Comparison of ENCODE assay signal across 24 cellular contexts in the genomic region with DNA sequence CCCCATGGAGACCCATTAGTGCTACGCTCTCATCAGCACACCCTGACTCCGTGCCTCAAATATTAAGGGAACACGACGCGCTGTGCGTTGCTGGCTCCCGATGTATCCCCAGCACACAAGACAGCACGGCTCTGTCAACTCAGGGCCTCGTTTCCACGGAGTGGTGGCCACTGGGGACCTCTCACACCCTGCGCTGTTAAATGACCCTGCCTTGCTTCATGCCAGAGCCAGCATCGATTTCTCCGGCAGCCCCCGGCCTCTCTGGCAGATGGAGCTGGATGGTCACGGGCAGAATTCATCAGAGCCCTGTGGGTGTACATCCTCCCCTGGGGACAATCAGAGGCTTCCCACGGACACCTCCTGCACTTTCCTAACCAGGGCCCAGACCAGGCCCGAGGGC. TPM values are rescaled to one million over a fixed set of nuclear protein-coding genes. Genes with fewer than 3 reads are reported as not detected.
A peak's percentile ranks its signal among the peaks of the same experiment; 100 is the strongest.
DNase-seq lines count a peak whose midpoint lies in the region; ATAC-seq and TF ChIP-seq lines count a peak whose summit lies in the region.
"Had no signal": no experiment of that assay in that cellular context is flagged by ENCODE, and none has a peak within 500 bp of the region (broad histone marks: within the 10 kb centered on the region; RNA-seq: fewer than 3 reads in every experiment).

No MANE protein-coding gene starts in this region.

- H3K18ac ChIP-seq in mesenchymal stem cell (ENCODE audit: low read depth in 1 of 2, low read length in 2 of 2) = no peak overlapping the region

- no peak for TF ChIP-seq POLR2A in sigmoid colon (IDR thresholded peaks at IDR 0.05)

- H3K14ac ChIP-seq in mesenchymal stem cell (ENCODE audit: low read length in 2 of 2) = no peak overlapping the region

- H3K4me1 Mint-ChIP-seq in GM23338 = no peaks in the 10 kb centered on the region
- H3K4me1 Mint-ChIP-seq: B cell had no signal

- TF ChIP-seq EP300 in sigmoid colon (IDR thresholded peaks at IDR 0.05) = no peak

- 96% methylated on average over 17 of the region's 17 CpGs for WGBS in mesenchymal stem cell
- WGBS in sigmoid colon, 2 donors = 94 to 96% methylated on average over 17 of the region's 17 CpGs

- no peak overlapping the region for H2BK15ac ChIP-seq in mesenchymal stem cell (ENCODE audit: low read depth, poor library complexity, severe bottlenecking)

- no peak overlapping the region for H3K23ac ChIP-seq in mesenchymal stem cell (ENCODE audit: low read length in 2 of 2)

- H3K4me3 ChIP-seq in GM23338 (no peak overlapping the region), mesenchymal stem cell (ENCODE audit: insufficient read depth in 1 of 2, low read depth in 1 of 2, low read length in 2 of 2) (no peak overlapping the region), sigmoid colon (no peak overlapping the region)
- H3K4me3 ChIP-seq: A549, SJCRH30 had no signal

- no peak overlapping the region for H3K9ac ChIP-seq in mesenchymal stem cell (ENCODE audit: low read length)

- H3K9me3 ChIP-seq in mesenchymal stem cell (ENCODE audit: control insufficient read depth, low read length) (no peaks in the 10 kb centered on the region), sigmoid colon (no peaks in the 10 kb centered on the region)
- H3K9me3 ChIP-seq: A549, SJCRH30 had no signal

- H2AFZ ChIP-seq in GM23338 (no peak overlapping the region), mesenchymal stem cell (ENCODE audit: low read depth, low read length) (no peak overlapping the region)

- no peak for ATAC-seq in GM23338
- ATAC-seq in GM21367 (IDR thresholded peaks at IDR 0.05; ENCODE audit: unreplicated experiment) = no peak
- no peak for ATAC-seq in HG02885 (IDR thresholded peaks at IDR 0.05; ENCODE audit: poor library complexity, unreplicated experiment)
- ATAC-seq: A549, Panc1 had no signal

- H3K4me1 ChIP-seq in GM23338 (ENCODE audit: insufficient read depth) (no peaks in the 10 kb centered on the region), mesenchymal stem cell (ENCODE audit: control insufficient read depth, insufficient read depth, low read depth, low read length) (no peaks in the 10 kb centered on the region), sigmoid colon (no peaks in the 10 kb centered on the region)
- H3K4me1 ChIP-seq: A549, SJCRH30 had no signal

- peaks cover 20% of the 10 kb centered on the region for H3K36me3 Mint-ChIP-seq in GM23338 (ENCODE audit: low read depth)

- intact Hi-C loops in sigmoid colon (cut with DNase I) = no loop called here

- H2AK5ac ChIP-seq in mesenchymal stem cell (ENCODE audit: low read length, severe bottlenecking) = no peak overlapping the region

- H3K4ac ChIP-seq in mesenchymal stem cell (ENCODE audit: low read depth in 1 of 2, low read length in 2 of 2) = no peak overlapping the region

- H3K27ac ChIP-seq in GM23338 (ENCODE audit: low read depth) (no peak overlapping the region), mesenchymal stem cell (ENCODE audit: low read length, poor library complexity, severe bottlenecking) (no peak overlapping the region), sigmoid colon (no peak overlapping the region)
- H3K27ac ChIP-seq: A549, SJCRH30 had no signal

- peak overlapping the region; percentile 13 for H4K8ac ChIP-seq in mesenchymal stem cell (ENCODE audit: low read length)

- H3K79me2 ChIP-seq in GM23338 (replicated peaks; ENCODE audit: insufficient read depth) = no peaks in the 10 kb centered on the region

- H3K9me2 ChIP-seq in GM23338 (ENCODE audit: insufficient read depth) = no peaks in the 10 kb centered on the region

- H3K27me3 Mint-ChIP-seq in GM23338 (ENCODE audit: insufficient read depth, low read depth, poor library complexity) = peaks cover 2% of the 10 kb centered on the region
- H3K27me3 Mint-ChIP-seq: B cell had no signal

- no peak overlapping the region for H2BK12ac ChIP-seq in mesenchymal stem cell (ENCODE audit: low read length in 2 of 2)

- no peak for DNase-seq in GM23338 (ENCODE audit: low spot score)
- peak; percentile 39 for DNase-seq in SK-N-DZ (ENCODE audit: low spot score)
- DNase-seq in mesenchymal stem cell = no peak
- DNase-seq in sigmoid colon = peak; percentile 22
- no peak for DNase-seq in NCI-H2081 treated with DMSO at 0.1 percent for 48 hours (lab: John Stamatoyannopoulos, UW)
- DNase-seq: DMS53; GDM1; GOT3; KBM-7; MM.1S; NCI-H1092; NCI-H1436; NCI-H1930; NCI-H2171; NCI-H345; NCI-H524; NCI-H774; NK-92 treated with Interleukin-12 subunit alpha and Interleukin-12 subunit beta, amount 100 ng/mL, for 24 hours; SJCRH30 had no signal

- H3K27ac Mint-ChIP-seq in GM23338 = peak overlapping the region; percentile 82; the same call in 1 of the 2 replicates
- H3K27ac Mint-ChIP-seq: B cell had no signal

- no peaks in the 10 kb centered on the region for H3K79me1 ChIP-seq in mesenchymal stem cell (replicated peaks; ENCODE audit: low read length, poor library complexity, severe bottlenecking)

- H3K27me3 ChIP-seq in GM23338 (ENCODE audit: insufficient read depth) (no peaks in the 10 kb centered on the region), mesenchymal stem cell (ENCODE audit: control insufficient read depth in 1 of 2, insufficient read depth in 1 of 2, low read length in 2 of 2) (no peaks in the 10 kb centered on the region), sigmoid colon (no peaks in the 10 kb centered on the region)
- H3K27me3 ChIP-seq: SJCRH30 had no signal

- H3K4me3 Mint-ChIP-seq in GM23338 = no peak overlapping the region
- H3K4me3 Mint-ChIP-seq: B cell had no signal

- H2BK5ac ChIP-seq in mesenchymal stem cell (ENCODE audit: low read depth, low read length, poor library complexity, severe bottlenecking) = no peak overlapping the region

- no peak overlapping the region for H3K4me2 ChIP-seq in GM23338
- no peak overlapping the region for H3K4me2 ChIP-seq in mesenchymal stem cell (ENCODE audit: low read length, poor library complexity, severe bottlenecking)
- H3K4me2 ChIP-seq: A549 had no signal

- H4K91ac ChIP-seq in mesenchymal stem cell (ENCODE audit: low read length) = no peak overlapping the region

- H3K36me3 ChIP-seq in GM23338 (ENCODE audit: insufficient read depth) = no peaks in the 10 kb centered on the region
- peaks cover 34 to 50% of the 10 kb centered on the region in 2 experiments for H3K36me3 ChIP-seq in mesenchymal stem cell (ENCODE audit: control insufficient read depth in 1 of 2, insufficient read depth in 2 of 2, low read depth in 1 of 2, low read length in 2 of 2)
- H3K36me3 ChIP-seq in sigmoid colon = peaks cover 0 to 50% (median 11%) of the 10 kb centered on the region in 4 donors
- H3K36me3 ChIP-seq: SJCRH30 had no signal

- no peak overlapping the region for H2BK120ac ChIP-seq in mesenchymal stem cell (ENCODE audit: low read depth, low read length)

- no peaks in the 10 kb centered on the region for H4K20me1 ChIP-seq in GM23338 (replicated peaks; ENCODE audit: insufficient read depth)

- no peaks in the 10 kb centered on the region for H3F3A ChIP-seq in GM23338 (replicated peaks; ENCODE audit: low read depth)

- no peaks in the 10 kb centered on the region; the same call in 2 of the 3 replicates for H3K9me3 Mint-ChIP-seq in GM23338

- TF ChIP-seq CTCF in GM23338 (conservative IDR thresholded peaks at IDR 0.05; ENCODE audit: low read depth in 2 of 2) = no peak
- no peak for TF ChIP-seq CTCF in sigmoid colon (IDR thresholded peaks at IDR 0.05)

TF ChIP-seq in GM23338, 12 proteins besides CTCF, POLR2A, EP300 and RAD21:
- TF ChIP-seq EZH2 (IDR thresholded peaks at IDR 0.05; ENCODE audit: low read depth, unreplicated experiment) = no peak
- TF ChIP-seq, protein P1, sequence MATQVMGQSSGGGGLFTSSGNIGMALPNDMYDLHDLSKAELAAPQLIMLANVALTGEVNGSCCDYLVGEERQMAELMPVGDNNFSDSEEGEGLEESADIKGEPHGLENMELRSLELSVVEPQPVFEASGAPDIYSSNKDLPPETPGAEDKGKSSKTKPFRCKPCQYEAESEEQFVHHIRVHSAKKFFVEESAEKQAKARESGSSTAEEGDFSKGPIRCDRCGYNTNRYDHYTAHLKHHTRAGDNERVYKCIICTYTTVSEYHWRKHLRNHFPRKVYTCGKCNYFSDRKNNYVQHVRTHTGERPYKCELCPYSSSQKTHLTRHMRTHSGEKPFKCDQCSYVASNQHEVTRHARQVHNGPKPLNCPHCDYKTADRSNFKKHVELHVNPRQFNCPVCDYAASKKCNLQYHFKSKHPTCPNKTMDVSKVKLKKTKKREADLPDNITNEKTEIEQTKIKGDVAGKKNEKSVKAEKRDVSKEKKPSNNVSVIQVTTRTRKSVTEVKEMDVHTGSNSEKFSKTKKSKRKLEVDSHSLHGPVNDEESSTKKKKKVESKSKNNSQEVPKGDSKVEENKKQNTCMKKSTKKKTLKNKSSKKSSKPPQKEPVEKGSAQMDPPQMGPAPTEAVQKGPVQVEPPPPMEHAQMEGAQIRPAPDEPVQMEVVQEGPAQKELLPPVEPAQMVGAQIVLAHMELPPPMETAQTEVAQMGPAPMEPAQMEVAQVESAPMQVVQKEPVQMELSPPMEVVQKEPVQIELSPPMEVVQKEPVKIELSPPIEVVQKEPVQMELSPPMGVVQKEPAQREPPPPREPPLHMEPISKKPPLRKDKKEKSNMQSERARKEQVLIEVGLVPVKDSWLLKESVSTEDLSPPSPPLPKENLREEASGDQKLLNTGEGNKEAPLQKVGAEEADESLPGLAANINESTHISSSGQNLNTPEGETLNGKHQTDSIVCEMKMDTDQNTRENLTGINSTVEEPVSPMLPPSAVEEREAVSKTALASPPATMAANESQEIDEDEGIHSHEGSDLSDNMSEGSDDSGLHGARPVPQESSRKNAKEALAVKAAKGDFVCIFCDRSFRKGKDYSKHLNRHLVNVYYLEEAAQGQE (IDR thresholded peaks at IDR 0.05; ENCODE audit: unreplicated experiment) = no peak
- no peak for TF ChIP-seq NANOG (IDR thresholded peaks at IDR 0.05; ENCODE audit: borderline replicate concordance)

RNA-seq across cellular contexts. Expression of a gene that starts 25.1 kb away (rescaled TPM):
- total RNA-seq in GM23338 (2014; rRNA removed; shearing (Covaris generic)) = 89.2 and 95.5 TPM in 2 replicates
- polyA plus RNA-seq in GM23338 (2016; fragmentation: Nextera tagmentation; extraction: Ambion mirVana) = 81.7 and 84.7 TPM in 2 replicates
- polyA plus RNA-seq in SK-N-DZ (2014; cell fraction: cytosol; rRNA removed) = 48.6 and 63.5 TPM in 2 replicates
- polyA plus RNA-seq in SK-N-DZ (2014; cell fraction: nucleus; rRNA removed) = 39.3 and 62.3 TPM in 2 replicates
- 82.6 TPM for polyA plus RNA-seq in mesenchymal stem cell (2013, experiment 1 of 2)
- polyA plus RNA-seq in mesenchymal stem cell (2013, experiment 2 of 2) = 84.1 TPM
- 10 to 100 TPM; 61.5 to 69.0 (median 64.9) TPM for total RNA-seq in sigmoid colon
- polyA plus RNA-seq in sigmoid colon = 100 to 1,000 TPM in 1 of 3 donors, 10 to 100 TPM in 2; 50.0 to 187 (median 79.3) TPM

Comparison
In these comparisons a context has a peak if more than half of its experiments do, and no peak if none do; other contexts are left out.
1. DNase-seq: peak in SK-N-DZ (single experiment) and sigmoid colon (single experiment); none in GM23338 (single experiment), mesenchymal stem cell (single experiment) and NCI-H2081 treated with DMSO at 0.1 percent for 48 hours (single experiment).